In the genomic region with DNA sequence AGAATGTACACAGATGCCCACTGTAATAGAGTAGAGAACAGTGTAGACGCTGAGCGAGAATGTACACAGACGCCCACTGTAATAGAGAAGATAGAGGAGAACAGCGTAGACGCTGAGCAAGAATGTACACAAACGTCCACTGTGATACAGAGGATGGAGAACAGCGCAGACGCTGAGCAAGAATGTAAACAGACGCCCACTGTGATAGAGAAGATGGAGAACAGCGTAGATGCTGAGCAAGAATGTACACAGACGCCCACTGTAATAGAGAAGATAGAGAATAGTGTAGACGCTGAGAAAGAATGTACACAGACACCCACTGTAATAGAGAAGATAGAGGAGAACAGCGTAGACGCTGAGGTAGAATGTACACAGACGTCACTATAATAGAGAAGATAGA, we compare ENCODE assay signal across 33 cellular contexts.
"Had no signal": no experiment of that assay in that cellular context is flagged by ENCODE, and none has a peak within 500 bp of the region (broad histone marks: within the 10 kb centered on the region; RNA-seq: fewer than 3 reads in every experiment).

No MANE protein-coding gene starts in this region.

- H3K4me1 ChIP-seq: body of pancreas, breast epithelium had no signal

- H3K9me3 ChIP-seq: adrenal gland, body of pancreas, breast epithelium had no signal

- H3K4me3 ChIP-seq: adrenal gland, body of pancreas, breast epithelium had no signal

- H3K27me3 ChIP-seq: adrenal gland, body of pancreas, brain microvascular endothelial cell, breast epithelium had no signal

- ATAC-seq: activated CD8-positive, alpha-beta T cell treated with anti-CD3 and anti-CD28 coated beads for 36 hours; activated naive CD4-positive, alpha-beta T cell treated with anti-CD3 and anti-CD28 coated beads, Interleukin-2, amount 50 U/mL, for 72 hours; activated T-cell treated with anti-CD3 and anti-CD28 coated beads, Interleukin-2, amount 50 U/mL, for 4 hours; activated T-cell treated with anti-CD3 and anti-CD28 coated beads, Interleukin-2, amount 50 U/mL, for 72 hours; activated T-helper 17 cell treated with anti-CD3 and anti-CD28 coated beads, Interleukin-2, amount 50 U/mL, for 72 hours; body of pancreas had no signal

- FAIRE-seq: astrocyte, TTC549 had no signal

- H3K27ac ChIP-seq: adrenal gland, body of pancreas, brain microvascular endothelial cell, breast epithelium, VCaP had no signal

- H3K36me3 ChIP-seq: adrenal gland, brain microvascular endothelial cell, breast epithelium had no signal

- DNase-seq: activated B cell treated with CpG ODN at 0.5 μM for 24 hours; activated CD4-positive, alpha-beta memory T cell treated with anti-CD3 and anti-CD28 coated beads for 36 hours; activated CD4-positive, alpha-beta T cell treated with anti-CD3 and anti-CD28 coated beads for 4 hours; activated CD4-positive, alpha-beta T cell treated with anti-CD3 and anti-CD28 coated beads, Interleukin-2, amount 10 ng/mL, durations not matched to agents 24 days and 14 days; activated CD4-positive, alpha-beta T cell treated with anti-CD3 and anti-CD28 coated beads, Interleukin-2, amount 50 U/mL, for 1 hour; activated CD4-positive, alpha-beta T cell treated with anti-CD3 and anti-CD28 coated beads, Interleukin-2, amount 50 U/mL, for 4 hours; activated CD4-positive, CD25-positive, alpha-beta regulatory T cell treated with anti-CD3 and anti-CD28 coated beads, Interleukin-2, amount 50 U/mL, for 72 hours; activated CD8-positive, alpha-beta memory T cell treated with anti-CD3 and anti-CD28 coated beads, Interleukin-2, amount 50 U/mL, for 4 hours; activated CD8-positive, alpha-beta T cell treated with anti-CD3 and anti-CD28 coated beads for 36 hours; activated effector memory CD4-positive, alpha-beta T cell treated with anti-CD3 and anti-CD28 coated beads, Interleukin-2, amount 50 U/mL, for 16 hours; activated gamma-delta T cell treated with Interleukin-2 at 50 U/mL for 16 hours; activated naive CD4-positive, alpha-beta T cell; activated naive CD4-positive, alpha-beta T cell treated with anti-CD3 and anti-CD28 coated beads for 36 hours; activated naive CD4-positive, alpha-beta T cell treated with anti-CD3 and anti-CD28 coated beads, Interleukin-2, amount 50 U/mL, for 16 hours; activated naive CD8-positive, alpha-beta T cell treated with anti-CD3 and anti-CD28 coated beads for 36 hours; activated T-cell treated with anti-CD3 and anti-CD28 coated beads for 4 hours; activated T-cell treated with anti-CD3 and anti-CD28 coated beads, Interleukin-2, amount 50 U/mL, for 1 hour; activated T-cell treated with anti-CD3 and anti-CD28 coated beads, Interleukin-2, amount 50 U/mL, for 4 hours; activated T-cell treated with anti-CD3 and anti-CD28 coated beads, Interleukin-2, amount 50 U/mL, for 72 hours; adrenal gland; amniotic stem cell; aorta; body of pancreas; brain microvascular endothelial cell; central memory CD4-positive, alpha-beta T cell; T-helper 2 cell; T-helper 9 cell had no signal
